9 cellular contexts compared by ENCODE assay signal in genomic region chr11:87463486-87464102, GRCh38.
A peak's percentile ranks its signal among the peaks of the same experiment; 100 is the strongest.
DNase-seq lines count a peak whose midpoint lies in the region; ATAC-seq and TF ChIP-seq lines count a peak whose summit lies in the region.
"Had no signal": no experiment of that assay in that cellular context is flagged by ENCODE, and none has a peak within 500 bp of the region (broad histone marks: within the 10 kb centered on the region; RNA-seq: fewer than 3 reads in every experiment).

No MANE protein-coding gene starts in this region.

- DNase-seq in GM10266 (ENCODE audit: extremely low spot score), result peak; percentile 16
- peak; percentile 13 for DNase-seq in NCI-H345 treated with DMSO at 0.1 percent for 48 hours (lab: John Stamatoyannopoulos, UW; ENCODE audit: unreplicated experiment)
- peak; percentile 5 for DNase-seq in fibroblast of pulmonary artery (ENCODE audit: low read depth)
- no peak for DNase-seq in UCSD-AML1 (lab: John Stamatoyannopoulos, UW; ENCODE audit: unreplicated experiment)
- DNase-seq in occipital lobe (lab: John Stamatoyannopoulos, UW), result no peak
- no peak for DNase-seq in activated T-cell treated with anti-CD3 and anti-CD28 coated beads for 4 hours
- no peak for DNase-seq in activated CD4-positive, alpha-beta T cell treated with anti-CD3 and anti-CD28 coated beads for 48 hours

- ATAC-seq in HG02678 (IDR thresholded peaks at IDR 0.05; ENCODE audit: unreplicated experiment), result peak; percentile 57

- peak; percentile 23 for TF ChIP-seq CTCF in GM10266 (IDR thresholded peaks at IDR 0.05; ENCODE audit: control insufficient read depth, insufficient read depth, low read depth, missing control alignments)
- TF ChIP-seq CTCF in fibroblast of pulmonary artery (IDR thresholded peaks at IDR 0.05; ENCODE audit: low read length, missing control alignments), result peak; percentile 12

- H3K4me3 ChIP-seq in fibroblast of pulmonary artery (replicated peaks; ENCODE audit: low read depth, low read length), result no peak overlapping the region
- H3K4me3 ChIP-seq: lung had no signal

Comparison
In these comparisons a context has a peak if more than half of its experiments do, and no peak if none do; other contexts are left out.
1. DNase-seq: peak in GM10266 (single experiment), NCI-H345 treated with DMSO at 0.1 percent for 48 hours (single experiment) and fibroblast of pulmonary artery (single experiment); none in UCSD-AML1 (single experiment), occipital lobe (single experiment), activated T-cell treated with anti-CD3 and anti-CD28 coated beads for 4 hours (single experiment) and activated CD4-positive, alpha-beta T cell treated with anti-CD3 and anti-CD28 coated beads for 48 hours (single experiment).